8 cellular contexts compared by ENCODE assay signal in genomic region chr17:4420692-4421131, GRCh38.
A peak's percentile ranks its signal among the peaks of the same experiment; 100 is the strongest.
DNase-seq lines count a peak whose midpoint lies in the region; ATAC-seq lines count a peak whose summit lies in the region.

No MANE protein-coding gene starts in this region.

- H3K4me3 ChIP-seq in skeletal muscle cell (ENCODE audit: low read depth, low read length) = no peak overlapping the region

- ATAC-seq in HG02763 (IDR thresholded peaks at IDR 0.05; ENCODE audit: unreplicated experiment) = no peak

- peak; percentile 26 to 71 for DNase-seq in NCI-H526 (lab: John Stamatoyannopoulos, UW)
- DNase-seq in NCI-H526 treated with DMSO at 0.1 percent for 48 hours (lab: John Stamatoyannopoulos, UW) = no peak
- DNase-seq in NCI-H1436 treated with DMSO at 0.1 percent for 48 hours (lab: John Stamatoyannopoulos, UW) = peak; percentile 38
- DNase-seq in T-helper 9 cell = peak; percentile 19
- peak; percentile 79 for DNase-seq in astrocyte of the hippocampus (ENCODE audit: low read depth, low spot score)
- DNase-seq in hippocampal formation (lab: John Stamatoyannopoulos, UW) = peak; percentile 42 to 71
- DNase-seq in skeletal muscle cell (ENCODE audit: low read depth) = peak; percentile 20
